8 cellular contexts compared by ENCODE assay signal in the genomic region with DNA sequence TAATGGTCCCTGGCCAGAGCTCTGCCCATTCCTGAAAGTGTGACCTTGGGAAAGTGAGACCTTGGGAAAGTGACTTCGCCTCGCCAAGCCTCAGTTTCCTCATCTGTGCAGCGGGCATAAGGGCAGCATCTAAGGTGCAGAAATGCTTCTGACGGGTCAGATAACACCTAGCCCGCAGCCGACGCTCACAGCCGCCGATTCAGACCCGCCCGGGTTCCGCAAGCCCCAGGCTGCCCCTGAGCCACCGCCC. TPM values are rescaled to one million over a fixed set of nuclear protein-coding genes. Genes with fewer than 3 reads are reported as not detected.
DNase-seq lines count a peak whose midpoint lies in the region; ATAC-seq and TF ChIP-seq lines count a peak whose summit lies in the region.

No MANE protein-coding gene starts in this region.

- TF ChIP-seq CTCF in AG04449 (IDR thresholded peaks at IDR 0.05; ENCODE audit: insufficient read depth, low read length, missing control alignments) = no peak
- TF ChIP-seq CTCF in progenitor cell of endocrine pancreas (IDR thresholded peaks at IDR 0.05; ENCODE audit: unreplicated experiment) = no peak

- peaks cover 10 to 19% of the 10 kb centered on the region in 2 donors for H3K4me1 ChIP-seq in esophagus (ENCODE audit: control insufficient read depth in 2 of 2, insufficient read depth in 2 of 2, low read length in 1 of 2)

- DNase-seq in AG04449 (ENCODE audit: low read depth, low spot score) (no peak), RKO (ENCODE audit: low spot score) (peak; percentile 30), progenitor cell of endocrine pancreas (ENCODE audit: low spot score, unreplicated experiment) (no peak), retina (no peak), SIG-M5 treated with dmso at 0.1 percent for 504 hours (lab: John Stamatoyannopoulos, UW; ENCODE audit: unreplicated experiment) (no peak), NCI-H510A treated with DMSO at 0.1 percent for 48 hours (lab: John Stamatoyannopoulos, UW) (no peak)

- peak overlapping the region; percentile 70 to 84 for H3K27ac ChIP-seq in esophagus (ENCODE audit: low read depth in 2 of 2, low read length in 1 of 2)

- peaks cover 2% of the 10 kb centered on the region for H3K36me3 Mint-ChIP-seq in progenitor cell of endocrine pancreas (ENCODE audit: insufficient read depth)

- H3K36me3 ChIP-seq in esophagus (ENCODE audit: control insufficient read depth in 2 of 2, insufficient read depth in 2 of 2, low read length in 1 of 2) = no peaks in the 10 kb centered on the region

- ATAC-seq in GM21447 (IDR thresholded peaks at IDR 0.05; ENCODE audit: unreplicated experiment) = peak; percentile 19

- H3K9me3 ChIP-seq in esophagus (ENCODE audit: control insufficient read depth in 2 of 2, insufficient read depth in 1 of 2, low read depth in 1 of 2, low read length in 1 of 2) = no peaks in the 10 kb centered on the region

- H3K4me3 Mint-ChIP-seq in progenitor cell of endocrine pancreas (ENCODE audit: low read depth) = peak overlapping the region; percentile 86

- peaks cover 37% of the 10 kb centered on the region for H3K27me3 Mint-ChIP-seq in progenitor cell of endocrine pancreas

- POLR2A ChIA-PET in AG04449 (lab: Yijun Ruan, JAX) = interaction anchor here (0.6 to 1.0 kb wide), 2 partner anchors 19 to 67 kb away, joined by 3 read pairs; no protein-coding TSS in a partner anchor

- H3K4me3 ChIP-seq in AG04449 (ENCODE audit: low read depth, low read length) (peak overlapping the region; percentile 90), esophagus (ENCODE audit: low read depth in 1 of 2, low read length in 2 of 2) (peak overlapping the region; percentile 71 to 94)

- 0% methylated on average over 13 of the region's 13 CpGs for WGBS in esophagus, 2 donors

- H3K4me1 Mint-ChIP-seq in progenitor cell of endocrine pancreas (ENCODE audit: low read depth) = peaks cover 26% of the 10 kb centered on the region

- H3K9me3 Mint-ChIP-seq in progenitor cell of endocrine pancreas (ENCODE audit: low read depth) = no peaks in the 10 kb centered on the region

- peak overlapping the region; percentile 62 for H3K27ac Mint-ChIP-seq in progenitor cell of endocrine pancreas

- CTCF ChIA-PET in AG04449 (lab: Yijun Ruan, JAX) = interaction anchor here (1.0 to 2.2 kb wide), 7 partner anchors 10 to 75 kb away, joined by 3 to 11 read pairs (median 4); no protein-coding TSS in a partner anchor

- H3K27me3 ChIP-seq in esophagus (ENCODE audit: control insufficient read depth in 1 of 2, insufficient read depth in 2 of 2, low read length in 2 of 2) = no peaks in the 10 kb centered on the region

RNA-seq across cellular contexts. Expression of gene FKBP1A, which starts 0.5 kb away (rescaled TPM):
- 100 to 1,000 TPM; 106 to 157 TPM for polyA plus RNA-seq in esophagus
- 149 and 160 TPM in 2 replicates for total RNA-seq in progenitor cell of endocrine pancreas
